In the genomic region with DNA sequence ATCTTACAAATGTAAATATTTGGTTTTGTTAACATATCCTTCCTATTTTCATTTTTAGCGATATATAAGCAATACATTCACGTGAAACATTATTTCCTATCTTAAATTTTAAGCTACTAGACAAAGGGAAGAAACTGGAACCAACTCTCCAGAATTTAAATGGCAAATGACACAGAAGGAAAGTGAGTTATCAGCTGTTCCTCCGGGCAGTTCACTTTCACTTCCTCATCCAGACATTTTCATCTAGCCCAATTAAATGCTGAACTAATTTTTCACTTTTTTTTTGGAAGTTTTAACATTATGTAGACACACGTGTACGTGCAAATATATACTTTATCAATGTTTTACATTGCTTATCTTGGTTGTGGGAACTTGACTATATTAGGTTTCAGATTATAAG, we compare ENCODE assay signal across 12 cellular contexts. TPM values are rescaled to one million over a fixed set of nuclear protein-coding genes. Genes with fewer than 3 reads are reported as not detected.
DNase-seq lines count a peak whose midpoint lies in the region; ATAC-seq, FAIRE-seq and TF ChIP-seq lines count a peak whose summit lies in the region.
"Had no signal": no experiment of that assay in that cellular context is flagged by ENCODE, and none has a peak within 500 bp of the region (broad histone marks: within the 10 kb centered on the region; RNA-seq: fewer than 3 reads in every experiment).

No MANE protein-coding gene starts in this region.

- H3K4me2 ChIP-seq in OCI-LY7 (ENCODE audit: low read length) = peak overlapping the region; percentile 38

- no peak overlapping the region for H3K27ac Mint-ChIP-seq in mesothelial cell of epicardium

- H3K36me3 Mint-ChIP-seq in mesothelial cell of epicardium = no peaks in the 10 kb centered on the region

- H3K4me1 Mint-ChIP-seq in mesothelial cell of epicardium = peaks cover 22% of the 10 kb centered on the region

- BruUV-seq in OCI-LY7 (replicated peaks; lab: Mats Ljungman, UMichigan) = no TSS peak

- no peaks in the 10 kb centered on the region for H4K20me1 ChIP-seq in OCI-LY7 (ENCODE audit: insufficient read depth, low read length)

- DNase-seq in GM12891 (ENCODE audit: insufficient read length, low spot score) (no peak), OCI-LY7 (ENCODE audit: low spot score) (peak; percentile 20), islet precursor cell (no peak), D721Med (ENCODE audit: insufficient read length, low spot score) (no peak), mesothelial cell of epicardium (ENCODE audit: low spot score in 2 of 2, unreplicated experiment in 2 of 2) (no peak)
- DNase-seq: C1 segment of cervical spinal cord, NCI-H526 had no signal

- FAIRE-seq in GM12891 (lab: Jason Lieb, UNC) = peak; percentile 76
- FAIRE-seq in D721Med (lab: Jason Lieb, UNC) = no peak
- FAIRE-seq: K562 had no signal

- H3K27me3 Mint-ChIP-seq in mesothelial cell of epicardium (ENCODE audit: low read depth) = peaks cover 15% of the 10 kb centered on the region

- peaks cover 18% of the 10 kb centered on the region for H3K4me1 ChIP-seq in OCI-LY7 (ENCODE audit: insufficient read depth, low read length, poor library complexity, severe bottlenecking)

- no peaks in the 10 kb centered on the region for H3K36me3 ChIP-seq in OCI-LY7 (ENCODE audit: insufficient read depth, low read length)

- H3K79me2 ChIP-seq in OCI-LY7 (ENCODE audit: insufficient read depth, low read depth, low read length) = no peaks in the 10 kb centered on the region

- H3K4me3 ChIP-seq in OCI-LY7 (ENCODE audit: low read depth, low read length, poor library complexity, severe bottlenecking) = no peak overlapping the region
- H3K4me3 ChIP-seq: K562 had no signal

- H3K9me2 ChIP-seq in OCI-LY7 (ENCODE audit: insufficient read depth, low read length) = no peaks in the 10 kb centered on the region

- no peak for TF ChIP-seq CTCF in OCI-LY7 (conservative IDR thresholded peaks at IDR 0.05; ENCODE audit: low read length)
- no peak for TF ChIP-seq CTCF in D721Med (IDR thresholded peaks at IDR 0.05; ENCODE audit: insufficient read depth, missing control alignments)
- no peak for TF ChIP-seq CTCF in mesothelial cell of epicardium (IDR thresholded peaks at IDR 0.05; ENCODE audit: unreplicated experiment)

- H2AFZ ChIP-seq in OCI-LY7 (ENCODE audit: low read length) = no peak overlapping the region

- POLR2A ChIA-PET in OCI-LY7 (lab: Charles Lee) = interaction anchor here (0.7 to 1.1 kb wide), 2 partner anchors 9 to 14 kb away, joined by 4 read pairs; no protein-coding TSS in a partner anchor

- no peaks in the 10 kb centered on the region for H3K9me3 ChIP-seq in OCI-LY7 (ENCODE audit: low read length)

- H3K9me3 Mint-ChIP-seq in mesothelial cell of epicardium = no peaks in the 10 kb centered on the region

- CTCF ChIA-PET in OCI-LY7 (lab: Charles Lee; ENCODE audit: unreplicated experiment) = no interaction called here

- no peak for TF ChIP-seq POLR2A in GM12891 (IDR thresholded peaks at IDR 0.05; ENCODE audit: low read depth, low read length)

- intact Hi-C loops in OCI-LY7 (cut with micrococcal nuclease; ENCODE audit: unreplicated experiment) = no loop called here

- no peak overlapping the region for H3K4me3 Mint-ChIP-seq in mesothelial cell of epicardium

- H3K27ac ChIP-seq in OCI-LY7 (ENCODE audit: low read depth, low read length, poor library complexity, severe bottlenecking) = no peak overlapping the region

- ATAC-seq in GM21360 (IDR thresholded peaks at IDR 0.05; ENCODE audit: unreplicated experiment) = peak; percentile 89
- peak; percentile 64 for ATAC-seq in HG03097 (IDR thresholded peaks at IDR 0.05; ENCODE audit: low FRiP score, unreplicated experiment)
- no peak for ATAC-seq in GM18520 (IDR thresholded peaks at IDR 0.05; ENCODE audit: unreplicated experiment)
- ATAC-seq: K562 had no signal

TF ChIP-seq in GM12891, 5 proteins besides CTCF, POLR2A, EP300 and RAD21:
- TF ChIP-seq SPI1 (IDR thresholded peaks at IDR 0.05; ENCODE audit: low read depth, low read length) (peak; percentile 98), POLR2AphosphoS5 (IDR thresholded peaks at IDR 0.05; ENCODE audit: low read depth, low read length) (no peak)

RNA-seq across cellular contexts. Expression of gene MORC1, which starts 58.6 kb away (rescaled TPM):
- polyA plus RNA-seq in GM12891 (2012; ENCODE audit: low read depth, missing spikeins) = not detected
- not detected in 2 replicates for total RNA-seq in OCI-LY7 (2014; rRNA removed; shearing (Covaris generic))
- total RNA-seq in OCI-LY7 (2022) (not detected in 2 replicates), mesothelial cell of epicardium (0.13 to 0.18 TPM in 2 of 3 replicates, not detected in the other)
- total RNA-seq: dermis microvascular lymphatic vessel endothelial cell had no signal
